Comparison of ENCODE assay signal across 22 cellular contexts in genomic region chr5:57102905-57103255, GRCh38.
A peak's percentile ranks its signal among the peaks of the same experiment; 100 is the strongest.
DNase-seq lines count a peak whose midpoint lies in the region; ATAC-seq, FAIRE-seq and TF ChIP-seq lines count a peak whose summit lies in the region.
"Had no signal": no experiment of that assay in that cellular context is flagged by ENCODE, and none has a peak within 500 bp of the region (broad histone marks: within the 10 kb centered on the region; RNA-seq: fewer than 3 reads in every experiment).

No MANE protein-coding gene starts in this region.

- TF ChIP-seq POLR2A in A549 (IDR thresholded peaks at IDR 0.05; ENCODE audit: low read length) = no peak

- peak; percentile 10 to 25 for DNase-seq in A549 (ENCODE audit: low read depth in 1 of 2, low spot score in 1 of 2)
- peak; percentile 67 for DNase-seq in LoVo (ENCODE audit: low spot score)
- DNase-seq in kidney tubule cell (ENCODE audit: low spot score) = peak; percentile 48
- no peak for DNase-seq in mucosa of descending colon
- no peak for DNase-seq in NOMO-1 treated with DMSO at 0.1 percent for 48 hours (lab: John Stamatoyannopoulos, UW; ENCODE audit: unreplicated experiment)
- no peak for DNase-seq in RWPE1 (ENCODE audit: low spot score)
- DNase-seq in foreskin melanocyte = no peak
- DNase-seq: CD4-positive, CD25-positive, alpha-beta regulatory T cell; DMS53; IMR-90; KG1; MM.1S; NCI-H2029; NCI-H446 treated with DMSO at 0.1 percent for 48 hours; NCI-H526; Peyer's patch; SK-N-SH; SW 1271 had no signal

- TF ChIP-seq CTCF in A549 (IDR thresholded peaks at IDR 0.05) = no peak
- no peak for TF ChIP-seq CTCF in mucosa of descending colon (IDR thresholded peaks at IDR 0.05)
- TF ChIP-seq CTCF in RWPE1 (conservative IDR thresholded peaks at IDR 0.05; ENCODE audit: low read depth) = no peak

- FAIRE-seq in A549 (lab: Jason Lieb, UNC) = peak; percentile 39
- FAIRE-seq: H54 had no signal

- H3K4me1 ChIP-seq in A549 (peaks cover 14% of the 10 kb centered on the region), mucosa of descending colon (ENCODE audit: low read depth) (peaks cover 8% of the 10 kb centered on the region)
- H3K4me1 ChIP-seq: BLaER1, Peyer's patch had no signal

- no peaks in the 10 kb centered on the region for H3K36me3 ChIP-seq in mucosa of descending colon (ENCODE audit: low read depth)
- H3K36me3 ChIP-seq: BLaER1, Peyer's patch had no signal

- POLR2A ChIA-PET in A549 (lab: Yijun Ruan, JAX) (no interaction called here), RWPE1 (lab: Yijun Ruan, JAX; ENCODE audit: low non-redundant PET) (no interaction called here)

- no peak for TF ChIP-seq RAD21 in A549 (conservative IDR thresholded peaks at IDR 0.05 in 1 of 2, IDR thresholded peaks at IDR 0.05 in 1 of 2)

- H3K4me2 ChIP-seq in A549 = peak overlapping the region; percentile 53
- H3K4me2 ChIP-seq: BLaER1, SK-N-SH had no signal

- ATAC-seq in A549 (peak in 1 of 2 experiments; percentile 59; a peak in 3 of 6 replicates), mucosa of descending colon (peak; percentile 88), GM18907 (IDR thresholded peaks at IDR 0.05; ENCODE audit: unreplicated experiment) (no peak)

- H3K27ac ChIP-seq in A549 (peak overlapping the region in 1 of 2 experiments; percentile 60; a peak in 2 of 6 replicates), RWPE1 (no peak overlapping the region)
- H3K27ac ChIP-seq: 22Rv1, BLaER1, Peyer's patch had no signal

- intact Hi-C loops in mucosa of descending colon (cut with DNase I, micrococcal nuclease) = no loop called here

- TF ChIP-seq EP300 in A549 (IDR thresholded peaks at IDR 0.05) = no peak

- H3K4me3 ChIP-seq in A549 (no peak overlapping the region), mucosa of descending colon (no peak overlapping the region)
- H3K4me3 ChIP-seq: BLaER1, Peyer's patch had no signal

- H3K9me3 ChIP-seq in A549 = peaks cover 10% of the 10 kb centered on the region
- H3K9me3 ChIP-seq in mucosa of descending colon = peaks cover 5% of the 10 kb centered on the region
- H3K9me3 ChIP-seq: Peyer's patch, SK-N-SH had no signal

- CTCF ChIA-PET in A549 (lab: Yijun Ruan, JAX) (no interaction called here), RWPE1 (lab: Yijun Ruan, JAX) (no interaction called here)

TF ChIP-seq in A549, 52 proteins besides CTCF, POLR2A, EP300 and RAD21:
- TF ChIP-seq NFE2L2 (conservative IDR thresholded peaks at IDR 0.05; ENCODE audit: low read length) (no peak), CBX8 (IDR thresholded peaks at IDR 0.05) (no peak), EHMT2 (IDR thresholded peaks at IDR 0.05; ENCODE audit: low read depth) (no peak), E2F6 (IDR thresholded peaks at IDR 0.05; ENCODE audit: borderline replicate concordance, low read depth) (no peak), FOSB (CRISPR knock-in tag; IDR thresholded peaks at IDR 0.05) (no peak), FOSL2 (IDR thresholded peaks at IDR 0.05) (no peak), FOSL2 (CRISPR knock-in tag; IDR thresholded peaks at IDR 0.05) (no peak), CEBPB (IDR thresholded peaks at IDR 0.05) (peak; percentile 44 to 65; a peak in 3 of 4 replicates)

Comparison
In these comparisons a context has a peak if more than half of its experiments do, and no peak if none do; other contexts are left out.
1. DNase-seq: peak in A549 (2 of 2), LoVo (single experiment) and kidney tubule cell (single experiment); none in mucosa of descending colon (0 of 3), NOMO-1 treated with DMSO at 0.1 percent for 48 hours (single experiment), RWPE1 (single experiment) and foreskin melanocyte (single experiment).